In genomic region chr4:71713611-71714203, GRCh38 we compare ENCODE assay signal across 8 cellular contexts.
DNase-seq lines count a peak whose midpoint lies in the region; ATAC-seq, FAIRE-seq and TF ChIP-seq lines count a peak whose summit lies in the region.

No MANE protein-coding gene starts in this region.

- no peak overlapping the region for H3K27ac ChIP-seq in CD8-positive, alpha-beta T cell (ENCODE audit: low read depth, low read length)
- no peak overlapping the region for H3K27ac ChIP-seq in esophagus muscularis mucosa (replicated peaks in 1 of 4)
- H3K27ac ChIP-seq in prostate gland = no peak overlapping the region

- POLR2A ChIA-PET in CD8-positive, alpha-beta T cell (lab: Charles Lee) = no interaction called here

- CTCF ChIA-PET in CD8-positive, alpha-beta T cell (lab: Charles Lee) = interaction anchor here (0.7 to 1.3 kb wide), 2 partner anchors 10 to 529 kb away, joined by 3 read pairs; no protein-coding TSS in a partner anchor

- H3K27ac Mint-ChIP-seq in CD8-positive, alpha-beta T cell = no peak overlapping the region
- H3K27ac Mint-ChIP-seq in activated T-cell treated with anti-CD3 and anti-CD28 coated beads, Interleukin-2, amount 50 U/mL, for 24 hours = no peak overlapping the region

- no peaks in the 10 kb centered on the region for H3K36me3 Mint-ChIP-seq in CD8-positive, alpha-beta T cell
- no peaks in the 10 kb centered on the region for H3K36me3 Mint-ChIP-seq in activated T-cell treated with anti-CD3 and anti-CD28 coated beads, Interleukin-2, amount 50 U/mL, for 24 hours (ENCODE audit: low read depth)

- no peaks in the 10 kb centered on the region for H3K27me3 Mint-ChIP-seq in CD8-positive, alpha-beta T cell (ENCODE audit: low read depth)
- H3K27me3 Mint-ChIP-seq in activated T-cell treated with anti-CD3 and anti-CD28 coated beads, Interleukin-2, amount 50 U/mL, for 24 hours = no peaks in the 10 kb centered on the region

- H3K9me3 Mint-ChIP-seq in CD8-positive, alpha-beta T cell = no peaks in the 10 kb centered on the region
- H3K9me3 Mint-ChIP-seq in activated T-cell treated with anti-CD3 and anti-CD28 coated beads, Interleukin-2, amount 50 U/mL, for 24 hours = no peaks in the 10 kb centered on the region

- no peaks in the 10 kb centered on the region for H3K27me3 ChIP-seq in CD8-positive, alpha-beta T cell (ENCODE audit: insufficient read depth, low read length)
- H3K27me3 ChIP-seq in esophagus muscularis mucosa (no peaks in the 10 kb centered on the region), prostate gland (replicated peaks; ENCODE audit: insufficient read depth) (no peaks in the 10 kb centered on the region)

- H3K9me3 ChIP-seq in CD8-positive, alpha-beta T cell (ENCODE audit: low read length) = no peaks in the 10 kb centered on the region
- H3K9me3 ChIP-seq in esophagus muscularis mucosa (no peaks in the 10 kb centered on the region), prostate gland (no peaks in the 10 kb centered on the region)

- H3K4me1 ChIP-seq in CD8-positive, alpha-beta T cell (ENCODE audit: insufficient read depth, low read length) = no peaks in the 10 kb centered on the region
- H3K4me1 ChIP-seq in esophagus muscularis mucosa (no peaks in the 10 kb centered on the region), prostate gland (replicated peaks) (no peaks in the 10 kb centered on the region)

- TF ChIP-seq POLR2A in esophagus muscularis mucosa (IDR thresholded peaks at IDR 0.05; ENCODE audit: low read depth) (no peak), prostate gland (IDR thresholded peaks at IDR 0.05) (no peak)

- no peak overlapping the region for H3K4me3 Mint-ChIP-seq in CD8-positive, alpha-beta T cell
- H3K4me3 Mint-ChIP-seq in activated T-cell treated with anti-CD3 and anti-CD28 coated beads, Interleukin-2, amount 50 U/mL, for 24 hours = no peak overlapping the region

- ATAC-seq in CD8-positive, alpha-beta T cell = no peak
- peak; percentile 69 for ATAC-seq in GM19043 (IDR thresholded peaks at IDR 0.05; ENCODE audit: low read depth, unreplicated experiment)

- TF ChIP-seq EP300 in esophagus muscularis mucosa (IDR thresholded peaks at IDR 0.05) = no peak

- no peaks in the 10 kb centered on the region for H3K36me3 ChIP-seq in CD8-positive, alpha-beta T cell (ENCODE audit: insufficient read depth, low read length)
- no peaks in the 10 kb centered on the region for H3K36me3 ChIP-seq in esophagus muscularis mucosa
- H3K36me3 ChIP-seq in prostate gland = no peaks in the 10 kb centered on the region

- H3K4me3 ChIP-seq in CD8-positive, alpha-beta T cell (ENCODE audit: low read depth, low read length) = no peak overlapping the region
- H3K4me3 ChIP-seq in esophagus muscularis mucosa (no peak overlapping the region), prostate gland (no peak overlapping the region)

- TF ChIP-seq CTCF in CD8-positive, alpha-beta T cell (IDR thresholded peaks at IDR 0.05) = peak; percentile 52
- TF ChIP-seq CTCF in esophagus muscularis mucosa (IDR thresholded peaks at IDR 0.05) (peak; percentile 50 to 65 (median 54)), prostate gland (IDR thresholded peaks at IDR 0.05) (peak; percentile 20 to 76 (median 68))

- intact Hi-C loops in CD8-positive, alpha-beta T cell (cut with DNase I, micrococcal nuclease) = loop anchor here (1.0 to 5.0 kb wide), 6 partner anchors 441 to 1113 kb away; no protein-coding TSS in a partner anchor
- intact Hi-C loops in esophagus muscularis mucosa (cut with DNase I) (loop anchor here (2.0 kb wide), 2 partner anchors 483 to 529 kb away; no protein-coding TSS in a partner anchor), prostate gland (cut with DNase I) (loop anchor here (5.0 kb wide), 2 partner anchors 481 to 531 kb away; no protein-coding TSS in a partner anchor)

- no peaks in the 10 kb centered on the region for H3K4me1 Mint-ChIP-seq in CD8-positive, alpha-beta T cell (ENCODE audit: low read depth)
- no peaks in the 10 kb centered on the region for H3K4me1 Mint-ChIP-seq in activated T-cell treated with anti-CD3 and anti-CD28 coated beads, Interleukin-2, amount 50 U/mL, for 24 hours (ENCODE audit: low read depth)

- no peak for DNase-seq in CD8-positive, alpha-beta T cell
- DNase-seq in HT-29 (ENCODE audit: low spot score) = peak; percentile 77
- peak; percentile 24 for DNase-seq in RCC 7860 (ENCODE audit: low spot score)
- no peak for DNase-seq in esophagus muscularis mucosa (ENCODE audit: extremely low spot score)
- DNase-seq in prostate gland (ENCODE audit: low spot score) = peak; percentile 12
- no peak for DNase-seq in mesenteric fat pad (ENCODE audit: low spot score)
- DNase-seq in activated T-cell treated with anti-CD3 and anti-CD28 coated beads, Interleukin-2, amount 50 U/mL, for 24 hours = no peak

- FAIRE-seq in RCC 7860 (lab: Jason Lieb, UNC) = peak; percentile 77

- 30% methylated on average over 1 of the region's 1 CpG for WGBS in esophagus muscularis mucosa
- WGBS in prostate gland = 19% methylated on average over 1 of the region's 1 CpG

Comparison
In these comparisons a context has a peak if more than half of its experiments do, and no peak if none do; other contexts are left out.
1. DNase-seq: peak in HT-29 (single experiment), RCC 7860 (single experiment) and prostate gland (single experiment); none in CD8-positive, alpha-beta T cell (0 of 7), esophagus muscularis mucosa (single experiment), mesenteric fat pad (single experiment) and activated T-cell treated with anti-CD3 and anti-CD28 coated beads, Interleukin-2, amount 50 U/mL, for 24 hours (single experiment).
2. Peak in every context shown above with its lines, with median percentiles within 50 percentile points of each other: CTCF ChIP-seq.